In the genomic region with DNA sequence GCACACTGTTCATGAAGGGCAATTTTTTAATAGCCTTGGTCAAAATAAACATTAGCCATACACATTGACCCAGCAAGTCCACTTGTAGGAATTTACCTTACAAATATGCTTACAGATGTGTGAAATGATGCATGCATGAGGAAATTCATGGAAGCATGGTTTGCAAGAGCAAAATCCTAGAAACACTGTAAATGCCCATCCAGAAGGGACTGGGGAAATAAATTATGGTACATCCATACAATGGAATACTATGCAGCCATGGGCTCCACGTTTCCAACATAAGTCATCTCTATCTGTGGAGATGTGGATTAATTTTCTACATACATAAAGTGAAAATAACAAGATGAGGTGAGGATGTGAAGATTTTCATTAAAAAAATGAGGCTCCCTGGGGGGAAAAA, we compare ENCODE assay signal across 38 cellular contexts.
"Had no signal": no experiment of that assay in that cellular context is flagged by ENCODE, and none has a peak within 500 bp of the region (broad histone marks: within the 10 kb centered on the region; RNA-seq: fewer than 3 reads in every experiment).

No MANE protein-coding gene starts in this region.

- H3K27me3 ChIP-seq: ascending aorta, cardiac muscle cell had no signal

- DNase-seq: activated CD4-positive, alpha-beta memory T cell treated with anti-CD3 and anti-CD28 coated beads, Interleukin-2, amount 10 ng/mL, durations not matched to agents 7 days and 5 days; activated CD4-positive, alpha-beta T cell treated with anti-CD3 and anti-CD28 coated beads for 1 hour; activated CD4-positive, alpha-beta T cell treated with anti-CD3 and anti-CD28 coated beads for 36 hours; activated CD4-positive, alpha-beta T cell treated with anti-CD3 and anti-CD28 coated beads for 48 hours; activated CD4-positive, alpha-beta T cell treated with anti-CD3 and anti-CD28 coated beads, Interleukin-2, amount 10 ng/mL, durations not matched to agents 7 days and 5 days; activated CD4-positive, alpha-beta T cell treated with anti-CD3 and anti-CD28 coated beads, Interleukin-2, amount 50 U/mL, for 48 hours; activated CD4-positive, CD25-positive, alpha-beta regulatory T cell; activated CD8-positive, alpha-beta memory T cell treated with anti-CD3 and anti-CD28 coated beads for 24 hours; activated CD8-positive, alpha-beta memory T cell treated with anti-CD3 and anti-CD28 coated beads, Interleukin-2, amount 10 ng/mL, durations not matched to agents 7 days and 5 days; activated CD8-positive, alpha-beta memory T cell treated with anti-CD3 and anti-CD28 coated beads, Interleukin-2, amount 50 U/mL, for 48 hours; activated CD8-positive, alpha-beta T cell treated with anti-CD3 and anti-CD28 coated beads, Interleukin-2, amount 10 ng/mL, durations not matched to agents 7 days and 5 days; activated effector memory CD4-positive, alpha-beta T cell treated with Interleukin-2 at 50 U/mL for 16 hours; activated gamma-delta T cell; activated naive CD4-positive, alpha-beta T cell treated with anti-CD3 and anti-CD28 coated beads, Interleukin-2, amount 10 ng/mL, durations not matched to agents 7 days and 5 days; activated naive CD4-positive, alpha-beta T cell treated with Interleukin-2 at 50 U/mL for 16 hours; activated naive CD8-positive, alpha-beta T cell treated with anti-CD3 and anti-CD28 coated beads, Interleukin-2, amount 10 ng/mL, durations not matched to agents 7 days and 5 days; activated naive CD8-positive, alpha-beta T cell treated with anti-CD3 and anti-CD28 coated beads, Interleukin-2, amount 50 U/mL, for 24 hours; activated T-cell treated with anti-CD3 and anti-CD28 coated beads, Interleukin-2, amount 50 U/mL, for 24 hours; activated T-cell treated with anti-CD3 and anti-CD28 coated beads, Interleukin-2, amount 50 U/mL, for 48 hours; amygdala; anterior cingulate cortex; caudate nucleus; cerebellar nuclear complex; T-helper 2 cell; T-helper 9 cell had no signal

- H3K4me3 ChIP-seq: ascending aorta, cardiac muscle cell had no signal

- H3K27me3 Mint-ChIP-seq: activated CD4-positive, alpha-beta T cell treated with anti-CD3 and anti-CD28 coated beads, Interleukin-2, amount 10 ng/mL, durations not matched to agents 7 days and 5 days; activated naive CD4-positive, alpha-beta T cell treated with anti-CD3 and anti-CD28 coated beads, Interleukin-2, amount 10 ng/mL, durations not matched to agents 7 days and 5 days; activated naive CD4-positive, alpha-beta T cell treated with anti-CD3 and anti-CD28 coated beads, Interleukin-2, amount 50 U/mL, for 24 hours; activated naive CD8-positive, alpha-beta T cell; activated naive CD8-positive, alpha-beta T cell treated with anti-CD3 and anti-CD28 coated beads, Interleukin-2, amount 50 U/mL, for 24 hours; activated T-cell treated with anti-CD3 and anti-CD28 coated beads, Interleukin-2, amount 50 U/mL, for 24 hours; brain had no signal

- H3K4me3 Mint-ChIP-seq: activated CD4-positive, alpha-beta memory T cell treated with anti-CD3 and anti-CD28 coated beads, Interleukin-2, amount 10 ng/mL, durations not matched to agents 7 days and 5 days; activated CD4-positive, alpha-beta T cell treated with anti-CD3 and anti-CD28 coated beads for 36 hours; activated CD4-positive, alpha-beta T cell treated with anti-CD3 and anti-CD28 coated beads, Interleukin-2, amount 10 ng/mL, durations not matched to agents 7 days and 5 days; activated CD8-positive, alpha-beta memory T cell treated with anti-CD3 and anti-CD28 coated beads, Interleukin-2, amount 10 ng/mL, durations not matched to agents 7 days and 5 days; activated CD8-positive, alpha-beta T cell treated with anti-CD3 and anti-CD28 coated beads, Interleukin-2, amount 10 ng/mL, durations not matched to agents 7 days and 5 days; activated naive CD4-positive, alpha-beta T cell treated with anti-CD3 and anti-CD28 coated beads, Interleukin-2, amount 10 ng/mL, durations not matched to agents 7 days and 5 days; activated naive CD4-positive, alpha-beta T cell treated with anti-CD3 and anti-CD28 coated beads, Interleukin-2, amount 50 U/mL, for 24 hours; activated naive CD8-positive, alpha-beta T cell; activated naive CD8-positive, alpha-beta T cell treated with anti-CD3 and anti-CD28 coated beads, Interleukin-2, amount 10 ng/mL, durations not matched to agents 7 days and 5 days; activated naive CD8-positive, alpha-beta T cell treated with anti-CD3 and anti-CD28 coated beads, Interleukin-2, amount 50 U/mL, for 24 hours; activated T-cell treated with anti-CD3 and anti-CD28 coated beads, Interleukin-2, amount 50 U/mL, for 24 hours; brain; central memory CD8-positive, alpha-beta T cell; T-helper 1 cell treated with Interleukin-12 subunit alpha and Interleukin-12 subunit beta and Interleukin-4 antibody, amounts not matched to agents 30 μg/mL and 1 μg/mL, for 36 hours; T-helper 2 cell treated with Interferon-gamma antibody and Interleukin-4, amounts not matched to agents 5 μg/mL and 100 μg/mL, for 36 hours had no signal

- H3K36me3 ChIP-seq: ascending aorta, cardiac muscle cell had no signal

- H3K27ac ChIP-seq: ascending aorta, cardiac muscle cell, VCaP had no signal

- FAIRE-seq: bronchial epithelial cell, TTC549 had no signal

- ATAC-seq: activated CD4-positive, alpha-beta T cell treated with anti-CD3 and anti-CD28 coated beads for 36 hours; activated CD4-positive, CD25-positive, alpha-beta regulatory T cell treated with anti-CD3 and anti-CD28 coated beads, Interleukin-2, amount 50 U/mL, for 24 hours; activated CD8-positive, alpha-beta memory T cell treated with anti-CD3 and anti-CD28 coated beads, Interleukin-2, amount 10 ng/mL, durations not matched to agents 7 days and 5 days; activated CD8-positive, alpha-beta T cell treated with anti-CD3 and anti-CD28 coated beads, Interleukin-2, amount 10 ng/mL, durations not matched to agents 7 days and 5 days; activated naive CD8-positive, alpha-beta T cell treated with anti-CD3 and anti-CD28 coated beads, Interleukin-2, amount 50 U/mL, for 24 hours had no signal

- H3K27ac Mint-ChIP-seq: activated CD4-positive, alpha-beta memory T cell treated with anti-CD3 and anti-CD28 coated beads, Interleukin-2, amount 10 ng/mL, durations not matched to agents 7 days and 5 days; activated CD4-positive, alpha-beta T cell treated with anti-CD3 and anti-CD28 coated beads for 36 hours; activated CD4-positive, alpha-beta T cell treated with anti-CD3 and anti-CD28 coated beads, Interleukin-2, amount 10 ng/mL, durations not matched to agents 7 days and 5 days; activated CD8-positive, alpha-beta memory T cell treated with anti-CD3 and anti-CD28 coated beads, Interleukin-2, amount 10 ng/mL, durations not matched to agents 7 days and 5 days; activated CD8-positive, alpha-beta T cell treated with anti-CD3 and anti-CD28 coated beads, Interleukin-2, amount 10 ng/mL, durations not matched to agents 7 days and 5 days; activated naive CD4-positive, alpha-beta T cell treated with anti-CD3 and anti-CD28 coated beads, Interleukin-2, amount 10 ng/mL, durations not matched to agents 7 days and 5 days; activated naive CD4-positive, alpha-beta T cell treated with anti-CD3 and anti-CD28 coated beads, Interleukin-2, amount 50 U/mL, for 24 hours; activated naive CD8-positive, alpha-beta T cell; activated naive CD8-positive, alpha-beta T cell treated with anti-CD3 and anti-CD28 coated beads, Interleukin-2, amount 10 ng/mL, durations not matched to agents 7 days and 5 days; activated naive CD8-positive, alpha-beta T cell treated with anti-CD3 and anti-CD28 coated beads, Interleukin-2, amount 50 U/mL, for 24 hours; activated T-cell treated with anti-CD3 and anti-CD28 coated beads, Interleukin-2, amount 50 U/mL, for 24 hours; activated T-helper 2 cell treated with anti-CD3 and anti-CD28 coated beads, Interferon-gamma antibody, Interleukin-2, Interleukin-4, amounts not matched to agents 10 μg/mL and 5 μg/mL and 100 μg/mL, durations not matched to agents 14 hours and 24 hours and 36 hours; brain; T-helper 1 cell treated with Interleukin-12 subunit alpha and Interleukin-12 subunit beta and Interleukin-4 antibody, amounts not matched to agents 30 μg/mL and 1 μg/mL, for 36 hours; T-helper 2 cell treated with Interferon-gamma antibody and Interleukin-4, amounts not matched to agents 5 μg/mL and 100 μg/mL, for 36 hours had no signal

- H3K9me3 Mint-ChIP-seq: activated CD4-positive, alpha-beta memory T cell treated with anti-CD3 and anti-CD28 coated beads, Interleukin-2, amount 10 ng/mL, durations not matched to agents 7 days and 5 days; activated CD4-positive, alpha-beta T cell treated with anti-CD3 and anti-CD28 coated beads, Interleukin-2, amount 10 ng/mL, durations not matched to agents 7 days and 5 days; activated naive CD4-positive, alpha-beta T cell treated with anti-CD3 and anti-CD28 coated beads, Interleukin-2, amount 10 ng/mL, durations not matched to agents 7 days and 5 days; activated naive CD4-positive, alpha-beta T cell treated with anti-CD3 and anti-CD28 coated beads, Interleukin-2, amount 50 U/mL, for 24 hours; activated naive CD8-positive, alpha-beta T cell treated with anti-CD3 and anti-CD28 coated beads, Interleukin-2, amount 10 ng/mL, durations not matched to agents 7 days and 5 days; activated naive CD8-positive, alpha-beta T cell treated with anti-CD3 and anti-CD28 coated beads, Interleukin-2, amount 50 U/mL, for 24 hours; activated T-cell treated with anti-CD3 and anti-CD28 coated beads, Interleukin-2, amount 50 U/mL, for 24 hours; activated T-helper 2 cell treated with anti-CD3 and anti-CD28 coated beads, Interferon-gamma antibody, Interleukin-2, Interleukin-4, amounts not matched to agents 10 μg/mL and 5 μg/mL and 100 μg/mL, durations not matched to agents 14 hours and 24 hours and 36 hours; central memory CD8-positive, alpha-beta T cell; T-helper 1 cell treated with Interleukin-12 subunit alpha and Interleukin-12 subunit beta and Interleukin-4 antibody, amounts not matched to agents 30 μg/mL and 1 μg/mL, for 36 hours; T-helper 2 cell treated with Interferon-gamma antibody and Interleukin-4, amounts not matched to agents 5 μg/mL and 100 μg/mL, for 36 hours had no signal

- H3K4me1 ChIP-seq: ascending aorta had no signal

- H3K4me1 Mint-ChIP-seq: activated CD4-positive, alpha-beta memory T cell treated with anti-CD3 and anti-CD28 coated beads, Interleukin-2, amount 10 ng/mL, durations not matched to agents 7 days and 5 days; activated CD4-positive, alpha-beta T cell treated with anti-CD3 and anti-CD28 coated beads for 36 hours; activated CD4-positive, alpha-beta T cell treated with anti-CD3 and anti-CD28 coated beads, Interleukin-2, amount 10 ng/mL, durations not matched to agents 7 days and 5 days; activated CD8-positive, alpha-beta memory T cell treated with anti-CD3 and anti-CD28 coated beads, Interleukin-2, amount 10 ng/mL, durations not matched to agents 7 days and 5 days; activated naive CD4-positive, alpha-beta T cell treated with anti-CD3 and anti-CD28 coated beads, Interleukin-2, amount 10 ng/mL, durations not matched to agents 7 days and 5 days; activated naive CD4-positive, alpha-beta T cell treated with anti-CD3 and anti-CD28 coated beads, Interleukin-2, amount 50 U/mL, for 24 hours; activated naive CD8-positive, alpha-beta T cell treated with anti-CD3 and anti-CD28 coated beads, Interleukin-2, amount 10 ng/mL, durations not matched to agents 7 days and 5 days; activated naive CD8-positive, alpha-beta T cell treated with anti-CD3 and anti-CD28 coated beads, Interleukin-2, amount 50 U/mL, for 24 hours; central memory CD8-positive, alpha-beta T cell had no signal

- H3K36me3 Mint-ChIP-seq: activated CD8-positive, alpha-beta memory T cell treated with anti-CD3 and anti-CD28 coated beads, Interleukin-2, amount 10 ng/mL, durations not matched to agents 7 days and 5 days; activated naive CD4-positive, alpha-beta T cell treated with anti-CD3 and anti-CD28 coated beads, Interleukin-2, amount 10 ng/mL, durations not matched to agents 7 days and 5 days; activated naive CD4-positive, alpha-beta T cell treated with anti-CD3 and anti-CD28 coated beads, Interleukin-2, amount 50 U/mL, for 24 hours; activated naive CD8-positive, alpha-beta T cell; activated naive CD8-positive, alpha-beta T cell treated with anti-CD3 and anti-CD28 coated beads, Interleukin-2, amount 10 ng/mL, durations not matched to agents 7 days and 5 days; brain had no signal
